ENCODE assay signal across 17 cellular contexts in genomic region chr14:75025082-75025481, GRCh38. TPM values are rescaled to one million over a fixed set of nuclear protein-coding genes. Genes with fewer than 3 reads are reported as not detected.
DNase-seq lines count a peak whose midpoint lies in the region; ATAC-seq and TF ChIP-seq lines count a peak whose summit lies in the region.
"Had no signal": no experiment of that assay in that cellular context is flagged by ENCODE, and none has a peak within 500 bp of the region (broad histone marks: within the 10 kb centered on the region; RNA-seq: fewer than 3 reads in every experiment).

No MANE protein-coding gene starts in this region.

- 70 to 74% methylated on average over 4 of the region's 4 CpGs for WGBS in mesodermal cell (ENCODE audit: insufficient coverage in 2 of 2), 2 experiments
- WGBS in body of pancreas, 2 donors: 68 to 79% methylated on average over 4 of the region's 4 CpGs

- no peak for TF ChIP-seq POLR2A in body of pancreas (IDR thresholded peaks at IDR 0.05)

- H3K4me3 ChIP-seq in colonic mucosa (no peak overlapping the region), mesodermal cell (ENCODE audit: extremely low read depth, insufficient read depth, low read length, poor library complexity, severe bottlenecking) (no peak overlapping the region), body of pancreas (no peak overlapping the region)
- H3K4me3 ChIP-seq: SJSA1, skin epidermis had no signal

- H3K4me1 ChIP-seq in colonic mucosa (no peaks in the 10 kb centered on the region), mesodermal cell (ENCODE audit: control insufficient read depth, insufficient read depth, low read length, poor library complexity, severe bottlenecking) (peaks cover 18% of the 10 kb centered on the region), body of pancreas (no peaks in the 10 kb centered on the region)
- H3K4me1 ChIP-seq: parathyroid adenoma, SJSA1 had no signal

- H3K36me3 ChIP-seq in colonic mucosa (no peaks in the 10 kb centered on the region), mesodermal cell (ENCODE audit: control insufficient read depth, insufficient read depth, low read length) (peaks cover 39% of the 10 kb centered on the region), body of pancreas (replicated peaks in 1 of 2; ENCODE audit: insufficient read depth in 1 of 2, low read depth in 2 of 2) (no peaks in the 10 kb centered on the region)

- intact Hi-C loops in colonic mucosa (cut with DNase I) (no loop called here), body of pancreas (cut with DNase I) (no loop called here)

- DNase-seq in EH (ENCODE audit: low read depth) (peak; percentile 40), NCI-H226 (peak; percentile 62), colonic mucosa (peak; percentile 36), body of pancreas (no peak), amniotic stem cell (lab: John Stamatoyannopoulos, UW) (no peak)
- DNase-seq: activated CD8-positive, alpha-beta T cell treated with anti-CD3 and anti-CD28 coated beads for 36 hours; COR-L47; HCEC 1CT; NCI-H1417; NCI-H2227 treated with DMSO at 0.1 percent for 48 hours had no signal

- H3K9ac ChIP-seq in colonic mucosa (ENCODE audit: low read depth in 2 of 2, low read length in 2 of 2): no peak overlapping the region
- H3K9ac ChIP-seq: parathyroid adenoma had no signal

- H3K27ac ChIP-seq in colonic mucosa (peak overlapping the region; percentile 61), mesodermal cell (ENCODE audit: low read depth, low read length, severe bottlenecking) (peak overlapping the region; percentile 6), body of pancreas (no peak overlapping the region)
- H3K27ac ChIP-seq: parathyroid adenoma, SJSA1 had no signal

- H3K9me3 ChIP-seq in colonic mucosa (no peaks in the 10 kb centered on the region), mesodermal cell (ENCODE audit: control insufficient read depth, low read length) (no peaks in the 10 kb centered on the region), body of pancreas (no peaks in the 10 kb centered on the region)
- H3K9me3 ChIP-seq: SJSA1 had no signal

- H3K27me3 ChIP-seq in colonic mucosa (no peaks in the 10 kb centered on the region), body of pancreas (no peaks in the 10 kb centered on the region)
- H3K27me3 ChIP-seq: SJSA1 had no signal

- no peak for TF ChIP-seq CTCF in colonic mucosa (IDR thresholded peaks at IDR 0.05)
- TF ChIP-seq CTCF in body of pancreas (IDR thresholded peaks at IDR 0.05): no peak

- ATAC-seq in HG03521 (IDR thresholded peaks at IDR 0.05; ENCODE audit: unreplicated experiment): no peak
- ATAC-seq in body of pancreas: no peak
- ATAC-seq in HG03139 (IDR thresholded peaks at IDR 0.05; ENCODE audit: unreplicated experiment): no peak
- ATAC-seq: activated CD8-positive, alpha-beta T cell treated with anti-CD3 and anti-CD28 coated beads for 36 hours; stimulated activated memory B cell treated with anti-CD40 and anti-IgM and Interleukin-4, amounts not matched to agents 10 μg/mL and 1 μg/mL and 100 μg/mL, for 72 hours had no signal

RNA-seq across cellular contexts. Expression of gene EIF2B2, which starts 22.4 kb away (rescaled TPM):
- 10 to 100 TPM; 34.0 to 48.9 TPM for total RNA-seq in colonic mucosa
- polyA plus RNA-seq in mesodermal cell (2013, experiment 1 of 2): 68.1 TPM
- polyA plus RNA-seq in mesodermal cell (2013, experiment 2 of 2): 57.3 TPM
- total RNA-seq in body of pancreas: 10 to 100 TPM; 12.9 to 17.1 TPM

RNA-seq across cellular contexts. Expression of gene MLH3, which starts 26.2 kb away (rescaled TPM):
- total RNA-seq in colonic mucosa (10 to 100 TPM; 24.2 to 25.9 TPM), body of pancreas (10 to 100 TPM; 18.2 to 23.7 TPM)
- polyA plus RNA-seq in mesodermal cell (2013, experiment 1 of 2): 11.2 TPM
- 12.3 TPM for polyA plus RNA-seq in mesodermal cell (2013, experiment 2 of 2)

RNA-seq across cellular contexts. Expression of gene ACYP1, which starts 38.7 kb away (rescaled TPM):
- total RNA-seq in colonic mucosa (10 to 100 TPM; 13.4 to 28.5 TPM), body of pancreas (1 to 10 TPM; 8.3 to 9.9 TPM)
- polyA plus RNA-seq in mesodermal cell (2013, experiment 1 of 2): 24.3 TPM
- 29.2 TPM for polyA plus RNA-seq in mesodermal cell (2013, experiment 2 of 2)

RNA-seq across cellular contexts. Expression of gene ZC2HC1C, which starts 44.4 kb away (rescaled TPM):
- total RNA-seq in colonic mucosa (1 to 10 TPM; 3.2 to 4.6 TPM), body of pancreas (1 to 10 TPM; 7.3 to 7.8 TPM)
- polyA plus RNA-seq in mesodermal cell (2013, experiment 1 of 2): 0.81 TPM
- 1.6 TPM for polyA plus RNA-seq in mesodermal cell (2013, experiment 2 of 2)

Comparison
In these comparisons a context has a peak if more than half of its experiments do, and no peak if none do; other contexts are left out.
1. DNase-seq: peak in EH (single experiment), NCI-H226 (single experiment) and colonic mucosa (single experiment); none in body of pancreas (0 of 4) and amniotic stem cell (single experiment).
2. H3K27ac ChIP-seq: peak in colonic mucosa (single experiment) and mesodermal cell (single experiment); none in body of pancreas (0 of 4).